ENCODE assay signal across 10 cellular contexts in genomic region chr12:53208435-53208834, GRCh38. TPM values are rescaled to one million over a fixed set of nuclear protein-coding genes. Genes with fewer than 3 reads are reported as not detected.
A peak's percentile ranks its signal among the peaks of the same experiment; 100 is the strongest.
DNase-seq lines count a peak whose midpoint lies in the region; ATAC-seq lines count a peak whose summit lies in the region.
"Had no signal": no experiment of that assay in that cellular context is flagged by ENCODE, and none has a peak within 500 bp of the region (broad histone marks: within the 10 kb centered on the region; RNA-seq: fewer than 3 reads in every experiment).

No MANE protein-coding gene starts in this region.

- peaks cover 10% of the 10 kb centered on the region for H3K36me3 Mint-ChIP-seq in activated T-cell treated with anti-CD3 and anti-CD28 coated beads, Interleukin-2, amount 50 U/mL, for 4 hours (ENCODE audit: insufficient read depth)
- peaks cover 32% of the 10 kb centered on the region for H3K36me3 Mint-ChIP-seq in effector memory CD8-positive, alpha-beta T cell (ENCODE audit: insufficient read depth)
- peaks cover 19 to 25% of the 10 kb centered on the region in 2 donors for H3K36me3 Mint-ChIP-seq in stimulated activated naive B cell treated with anti-CD40 and anti-IgM and Interleukin-4, amounts not matched to agents 10 μg/mL and 1 μg/mL and 100 μg/mL, for 72 hours

- H3K9me3 Mint-ChIP-seq in activated T-cell treated with anti-CD3 and anti-CD28 coated beads, Interleukin-2, amount 50 U/mL, for 4 hours: no peaks in the 10 kb centered on the region
- no peaks in the 10 kb centered on the region for H3K9me3 Mint-ChIP-seq in effector memory CD8-positive, alpha-beta T cell
- H3K9me3 Mint-ChIP-seq in stimulated activated naive B cell treated with anti-CD40 and anti-IgM and Interleukin-4, amounts not matched to agents 10 μg/mL and 1 μg/mL and 100 μg/mL, for 72 hours: no peaks in the 10 kb centered on the region

- no peaks in the 10 kb centered on the region for H3K27me3 Mint-ChIP-seq in activated T-cell treated with anti-CD3 and anti-CD28 coated beads, Interleukin-2, amount 50 U/mL, for 4 hours (ENCODE audit: low read depth)
- H3K27me3 Mint-ChIP-seq in effector memory CD8-positive, alpha-beta T cell: no peaks in the 10 kb centered on the region
- H3K27me3 Mint-ChIP-seq in stimulated activated naive B cell treated with anti-CD40 and anti-IgM and Interleukin-4, amounts not matched to agents 10 μg/mL and 1 μg/mL and 100 μg/mL, for 72 hours: no peaks in the 10 kb centered on the region

- H3K27ac Mint-ChIP-seq in effector memory CD8-positive, alpha-beta T cell: peak overlapping the region; percentile 85 to 89
- H3K27ac Mint-ChIP-seq in stimulated activated naive B cell treated with anti-CD40 and anti-IgM and Interleukin-4, amounts not matched to agents 10 μg/mL and 1 μg/mL and 100 μg/mL, for 72 hours: peak overlapping the region; percentile 92

- no peak for ATAC-seq in activated T-cell treated with anti-CD3 and anti-CD28 coated beads, Interleukin-2, amount 50 U/mL, for 4 hours
- no peak for ATAC-seq in effector memory CD8-positive, alpha-beta T cell (replicated peaks)
- ATAC-seq in stimulated activated naive B cell treated with anti-CD40 and anti-IgM and Interleukin-4, amounts not matched to agents 10 μg/mL and 1 μg/mL and 100 μg/mL, for 72 hours (replicated peaks): no peak
- ATAC-seq in GM18858 (IDR thresholded peaks at IDR 0.05; ENCODE audit: unreplicated experiment): no peak
- ATAC-seq: body of pancreas, HepG2 had no signal

- H3K4me3 Mint-ChIP-seq in activated T-cell treated with anti-CD3 and anti-CD28 coated beads, Interleukin-2, amount 50 U/mL, for 4 hours: peak overlapping the region; percentile 71
- peak overlapping the region; percentile 81 to 92 for H3K4me3 Mint-ChIP-seq in effector memory CD8-positive, alpha-beta T cell
- H3K4me3 Mint-ChIP-seq in stimulated activated naive B cell treated with anti-CD40 and anti-IgM and Interleukin-4, amounts not matched to agents 10 μg/mL and 1 μg/mL and 100 μg/mL, for 72 hours: peak overlapping the region; percentile 79 to 84

- peaks cover 75% of the 10 kb centered on the region for H3K4me1 Mint-ChIP-seq in activated T-cell treated with anti-CD3 and anti-CD28 coated beads, Interleukin-2, amount 50 U/mL, for 4 hours (ENCODE audit: low read depth)
- H3K4me1 Mint-ChIP-seq in effector memory CD8-positive, alpha-beta T cell (ENCODE audit: low read depth in 2 of 2): peaks cover 61% of the 10 kb centered on the region in 2 donors
- peaks cover 50 to 84% of the 10 kb centered on the region in 2 donors for H3K4me1 Mint-ChIP-seq in stimulated activated naive B cell treated with anti-CD40 and anti-IgM and Interleukin-4, amounts not matched to agents 10 μg/mL and 1 μg/mL and 100 μg/mL, for 72 hours

- DNase-seq in activated T-cell treated with anti-CD3 and anti-CD28 coated beads, Interleukin-2, amount 50 U/mL, for 4 hours: no peak
- DNase-seq in activated T-cell treated with anti-CD3 and anti-CD28 coated beads, Interleukin-2, amount 50 U/mL, for 1 hour: no peak
- no peak for DNase-seq in effector memory CD8-positive, alpha-beta T cell
- DNase-seq in stimulated activated naive B cell treated with anti-CD40 and anti-IgM and Interleukin-4, amounts not matched to agents 10 μg/mL and 1 μg/mL and 100 μg/mL, for 72 hours: no peak
- DNase-seq in ecto neural progenitor cell (ENCODE audit: low spot score): no peak
- DNase-seq: body of pancreas, islet precursor cell, NCI-H2107 had no signal

RNA-seq across cellular contexts. Expression of gene ITGB7, which starts 1.4 kb away (rescaled TPM):
- 100 to 1,000 TPM in 2 of 3 donors, 10 to 100 TPM in 1; 82.1 to 140 (median 124) TPM for total RNA-seq in activated T-cell treated with anti-CD3 and anti-CD28 coated beads, Interleukin-2, amount 50 U/mL, for 4 hours

RNA-seq across cellular contexts. Expression of gene RARG, which starts 23.6 kb away (rescaled TPM):
- 10 to 100 TPM; 34.4 to 38.4 (median 38.0) TPM for total RNA-seq in activated T-cell treated with anti-CD3 and anti-CD28 coated beads, Interleukin-2, amount 50 U/mL, for 4 hours

RNA-seq across cellular contexts. Expression of gene CSAD, which starts 27.7 kb away (rescaled TPM):
- 10 to 100 TPM in 1 of 3 donors, 1 to 10 TPM in 2; 8.0 to 10.6 (median 9.3) TPM for total RNA-seq in activated T-cell treated with anti-CD3 and anti-CD28 coated beads, Interleukin-2, amount 50 U/mL, for 4 hours

RNA-seq across cellular contexts. Expression of gene ZNF740, which starts 27.9 kb away (rescaled TPM):
- 10 to 100 TPM; 29.7 to 41.5 (median 36.6) TPM for total RNA-seq in activated T-cell treated with anti-CD3 and anti-CD28 coated beads, Interleukin-2, amount 50 U/mL, for 4 hours

RNA-seq across cellular contexts. Expression of gene ESPL1, which starts 59.7 kb away (rescaled TPM):
- 10 to 100 TPM; 19.9 to 21.9 (median 20.0) TPM for total RNA-seq in activated T-cell treated with anti-CD3 and anti-CD28 coated beads, Interleukin-2, amount 50 U/mL, for 4 hours
- total RNA-seq: body of pancreas had no signal
